1 cellular context compared by ENCODE assay signal in genomic region chr22:24426859-24427499, GRCh38.
TF ChIP-seq lines count a peak whose summit lies in the region.

No MANE protein-coding gene starts in this region.

TF ChIP-seq in GM12878, 131 proteins besides CTCF, POLR2A, EP300 and RAD21 (continued from another document):
- peak; percentile 48 for TF ChIP-seq E2F8 (IDR thresholded peaks at IDR 0.05; ENCODE audit: low read depth, partially characterized antibody)
- peak; percentile 30; the same call in 1 of the 2 replicates for TF ChIP-seq MLLT1 (IDR thresholded peaks at IDR 0.05)
- TF ChIP-seq TCF7 (IDR thresholded peaks at IDR 0.05; ENCODE audit: borderline replicate concordance): no peak
- TF ChIP-seq HDGF (IDR thresholded peaks at IDR 0.05): peak; percentile 91
- TF ChIP-seq BCLAF1 (IDR thresholded peaks at IDR 0.05): no peak
- TF ChIP-seq RB1 (IDR thresholded peaks at IDR 0.05; ENCODE audit: borderline replicate concordance): 0 out of 2 replicates have a peak, but pooled peaks have one; percentile 31
- no peak for TF ChIP-seq E4F1 (IDR thresholded peaks at IDR 0.05; ENCODE audit: borderline replicate concordance, partially characterized antibody)
- 0 out of 3 replicates have a peak, but pooled peaks have one; percentile 28 for TF ChIP-seq POU2F2 (IDR thresholded peaks at IDR 0.05; ENCODE audit: borderline replicate concordance, low read depth, low read length)
- TF ChIP-seq BCL11A (IDR thresholded peaks at IDR 0.05; ENCODE audit: low read depth, low read length): no peak
